21 cellular contexts compared by ENCODE assay signal in genomic region chr2:216319771-216320170, GRCh38. TPM values are rescaled to one million over a fixed set of nuclear protein-coding genes. Genes with fewer than 3 reads are reported as not detected.
DNase-seq lines count a peak whose midpoint lies in the region; ATAC-seq and TF ChIP-seq lines count a peak whose summit lies in the region.
"Had no signal": no experiment of that assay in that cellular context is flagged by ENCODE, and none has a peak within 500 bp of the region (broad histone marks: within the 10 kb centered on the region; RNA-seq: fewer than 3 reads in every experiment).

No MANE protein-coding gene starts in this region.

- H3K9me3 Mint-ChIP-seq in natural killer cell = no peaks in the 10 kb centered on the region
- no peaks in the 10 kb centered on the region for H3K9me3 Mint-ChIP-seq in stimulated activated naive CD8-positive, alpha-beta T cell treated with anti-CD3 and anti-CD28 coated beads, Interleukin-15, amount 100 ng/mL, for 72 hours
- no peaks in the 10 kb centered on the region for H3K9me3 Mint-ChIP-seq in CD4-positive, alpha-beta T cell
- H3K9me3 Mint-ChIP-seq: activated naive CD8-positive, alpha-beta T cell treated with anti-CD3 and anti-CD28 coated beads, Interleukin-2, amount 50 U/mL, for 24 hours; activated T-cell treated with anti-CD3 and anti-CD28 coated beads, Interleukin-2, amount 50 U/mL, for 24 hours; central memory CD8-positive, alpha-beta T cell; nephron progenitor cell had no signal

- no peaks in the 10 kb centered on the region for H3K36me3 Mint-ChIP-seq in natural killer cell
- no peaks in the 10 kb centered on the region for H3K36me3 Mint-ChIP-seq in CD4-positive, alpha-beta T cell (ENCODE audit: low read depth)

- H3K4me3 ChIP-seq in fibroblast of the aortic adventitia (ENCODE audit: low read depth, low read length) = no peak overlapping the region
- H3K4me3 ChIP-seq: heart right ventricle, lower lobe of right lung, SJSA1, tibial nerve had no signal

- POLR2A ChIA-PET in CD4-positive, alpha-beta T cell (lab: Charles Lee) = no interaction called here

- no peak overlapping the region for H3K4me3 Mint-ChIP-seq in natural killer cell
- no peak overlapping the region for H3K4me3 Mint-ChIP-seq in stimulated activated naive CD8-positive, alpha-beta T cell treated with anti-CD3 and anti-CD28 coated beads, Interleukin-15, amount 100 ng/mL, for 72 hours
- no peak overlapping the region for H3K4me3 Mint-ChIP-seq in CD4-positive, alpha-beta T cell
- H3K4me3 Mint-ChIP-seq: activated CD4-positive, alpha-beta T cell treated with anti-CD3 and anti-CD28 coated beads, Interleukin-2, amount 10 ng/mL, durations not matched to agents 24 days and 14 days; activated naive CD8-positive, alpha-beta T cell treated with anti-CD3 and anti-CD28 coated beads, Interleukin-2, amount 50 U/mL, for 24 hours; activated T-cell treated with anti-CD3 and anti-CD28 coated beads, Interleukin-2, amount 50 U/mL, for 24 hours; central memory CD8-positive, alpha-beta T cell; nephron progenitor cell had no signal

- CTCF ChIA-PET in CD4-positive, alpha-beta T cell (lab: Charles Lee) = no interaction called here

- H3K27ac ChIP-seq in CD4-positive, alpha-beta T cell (ENCODE audit: low read depth, low read length) = no peak overlapping the region
- H3K27ac ChIP-seq: heart right ventricle, lower lobe of right lung, SJSA1, tibial nerve had no signal

- H3K27me3 ChIP-seq in CD4-positive, alpha-beta T cell (ENCODE audit: control insufficient read depth, insufficient read depth, low read length) = no peaks in the 10 kb centered on the region
- H3K27me3 ChIP-seq: SJSA1, tibial nerve had no signal

- H3K4me1 Mint-ChIP-seq in natural killer cell = peaks cover 23 to 26% of the 10 kb centered on the region in 2 donors
- H3K4me1 Mint-ChIP-seq in stimulated activated naive CD8-positive, alpha-beta T cell treated with anti-CD3 and anti-CD28 coated beads, Interleukin-15, amount 100 ng/mL, for 72 hours = peaks cover 12% of the 10 kb centered on the region
- H3K4me1 Mint-ChIP-seq in CD4-positive, alpha-beta T cell (ENCODE audit: low read depth) = peaks cover 5% of the 10 kb centered on the region
- H3K4me1 Mint-ChIP-seq: activated CD4-positive, alpha-beta T cell treated with anti-CD3 and anti-CD28 coated beads, Interleukin-2, amount 10 ng/mL, durations not matched to agents 24 days and 14 days had no signal

- TF ChIP-seq CTCF in fibroblast of the aortic adventitia (IDR thresholded peaks at IDR 0.05; ENCODE audit: insufficient read depth, low read length) (no peak), natural killer cell (IDR thresholded peaks at IDR 0.05) (no peak)
- no peak for TF ChIP-seq CTCF in CD4-positive, alpha-beta T cell (IDR thresholded peaks at IDR 0.05)

- H3K9me3 ChIP-seq in CD4-positive, alpha-beta T cell (ENCODE audit: control insufficient read depth, low read length) = no peaks in the 10 kb centered on the region
- H3K9me3 ChIP-seq: lower lobe of right lung, SJSA1 had no signal

- intact Hi-C loops in natural killer cell (cut with micrococcal nuclease) = loop anchor here (5.0 kb wide), 1 partner anchor 33 kb away; no protein-coding TSS in a partner anchor
- intact Hi-C loops in CD4-positive, alpha-beta T cell (cut with DNase I, micrococcal nuclease) = no loop called here

- no peak for TF ChIP-seq POLR2A in erythroblast (IDR thresholded peaks at IDR 0.05; ENCODE audit: low read length)

- H3K27ac Mint-ChIP-seq in natural killer cell = peak overlapping the region; percentile 60 to 82
- no peak overlapping the region for H3K27ac Mint-ChIP-seq in stimulated activated naive CD8-positive, alpha-beta T cell treated with anti-CD3 and anti-CD28 coated beads, Interleukin-15, amount 100 ng/mL, for 72 hours
- no peak overlapping the region for H3K27ac Mint-ChIP-seq in CD4-positive, alpha-beta T cell
- H3K27ac Mint-ChIP-seq: activated CD4-positive, alpha-beta T cell treated with anti-CD3 and anti-CD28 coated beads, Interleukin-2, amount 10 ng/mL, durations not matched to agents 24 days and 14 days; activated naive CD8-positive, alpha-beta T cell treated with anti-CD3 and anti-CD28 coated beads, Interleukin-2, amount 50 U/mL, for 24 hours; activated T-cell treated with anti-CD3 and anti-CD28 coated beads, Interleukin-2, amount 50 U/mL, for 24 hours; nephron progenitor cell had no signal

- DNase-seq in EL (peak; percentile 64), RKO (ENCODE audit: low spot score) (peak; percentile 73), fibroblast of the aortic adventitia (ENCODE audit: low read depth) (peak; percentile 44), natural killer cell (no peak), NOMO-1 treated with dmso at 0.1 percent for 144 hours (lab: John Stamatoyannopoulos, UW; ENCODE audit: unreplicated experiment) (no peak), erythroblast (lab: John Stamatoyannopoulos, UW) (no peak)
- DNase-seq in stimulated activated naive CD8-positive, alpha-beta T cell treated with anti-CD3 and anti-CD28 coated beads, Interleukin-15, amount 100 ng/mL, for 72 hours = no peak
- DNase-seq in CD4-positive, alpha-beta T cell = no peak
- DNase-seq: activated CD4-positive, alpha-beta T cell treated with anti-CD3 and anti-CD28 coated beads, Interleukin-2, amount 10 ng/mL, durations not matched to agents 24 days and 14 days; activated naive CD8-positive, alpha-beta T cell treated with anti-CD3 and anti-CD28 coated beads, Interleukin-2, amount 50 U/mL, for 24 hours; activated T-cell treated with anti-CD3 and anti-CD28 coated beads, Interleukin-2, amount 50 U/mL, for 24 hours; DMS 273 treated with DMSO at 0.1 percent for 48 hours; heart right ventricle; lower lobe of right lung; NCI-H1092 treated with DMSO at 0.1 percent for 48 hours; nephron progenitor cell; stimulated activated CD4-positive, alpha-beta T cell treated with anti-CD3 and anti-CD28 coated beads, Interleukin-4, amount 100 ng/mL, for 24 hours had no signal

- H3K27me3 Mint-ChIP-seq in natural killer cell (ENCODE audit: low read depth in 2 of 2) = no peaks in the 10 kb centered on the region
- no peaks in the 10 kb centered on the region for H3K27me3 Mint-ChIP-seq in stimulated activated naive CD8-positive, alpha-beta T cell treated with anti-CD3 and anti-CD28 coated beads, Interleukin-15, amount 100 ng/mL, for 72 hours
- no peaks in the 10 kb centered on the region for H3K27me3 Mint-ChIP-seq in CD4-positive, alpha-beta T cell
- H3K27me3 Mint-ChIP-seq: activated naive CD8-positive, alpha-beta T cell treated with anti-CD3 and anti-CD28 coated beads, Interleukin-2, amount 50 U/mL, for 24 hours; activated T-cell treated with anti-CD3 and anti-CD28 coated beads, Interleukin-2, amount 50 U/mL, for 24 hours had no signal

- no peak for ATAC-seq in natural killer cell
- no peak for ATAC-seq in stimulated activated naive CD8-positive, alpha-beta T cell treated with anti-CD3 and anti-CD28 coated beads, Interleukin-15, amount 100 ng/mL, for 72 hours
- no peak for ATAC-seq in CD4-positive, alpha-beta T cell (ENCODE audit: poor library complexity)
- ATAC-seq: activated naive CD8-positive, alpha-beta T cell treated with anti-CD3 and anti-CD28 coated beads, Interleukin-2, amount 50 U/mL, for 24 hours; heart right ventricle; lower lobe of right lung; sciatic nerve had no signal

RNA-seq across cellular contexts. Expression of gene MARCHF4, which starts 52.5 kb away (rescaled TPM):
- total RNA-seq in fibroblast of the aortic adventitia (ENCODE audit: low replicate concordance) (0.57 and 1.3 TPM in 2 replicates), natural killer cell (not detected)
- total RNA-seq in CD4-positive, alpha-beta T cell = not detected
- total RNA-seq: activated CD4-positive, alpha-beta T cell treated with anti-CD3 and anti-CD28 coated beads, Interleukin-2, amount 10 ng/mL, durations not matched to agents 24 days and 14 days; sciatic nerve; tibial nerve had no signal

Comparison
In these comparisons a context has a peak if more than half of its experiments do, and no peak if none do; other contexts are left out.
1. DNase-seq: peak in EL (single experiment), RKO (single experiment) and fibroblast of the aortic adventitia (single experiment); none in natural killer cell (single experiment), stimulated activated naive CD8-positive, alpha-beta T cell treated with anti-CD3 and anti-CD28 coated beads, Interleukin-15, amount 100 ng/mL, for 72 hours (0 of 2), NOMO-1 treated with dmso at 0.1 percent for 144 hours (single experiment), CD4-positive, alpha-beta T cell (0 of 10) and erythroblast (0 of 2).
2. H3K27ac Mint-ChIP-seq: peak in natural killer cell (2 of 2); none in stimulated activated naive CD8-positive, alpha-beta T cell treated with anti-CD3 and anti-CD28 coated beads, Interleukin-15, amount 100 ng/mL, for 72 hours (0 of 2) and CD4-positive, alpha-beta T cell (single experiment).